21 cellular contexts compared by ENCODE assay signal in genomic region chr5:82408033-82408432, GRCh38.
A peak's percentile ranks its signal among the peaks of the same experiment; 100 is the strongest.
DNase-seq lines count a peak whose midpoint lies in the region; ATAC-seq and TF ChIP-seq lines count a peak whose summit lies in the region.
"Had no signal": no experiment of that assay in that cellular context is flagged by ENCODE, and none has a peak within 500 bp of the region (broad histone marks: within the 10 kb centered on the region; RNA-seq: fewer than 3 reads in every experiment).

No MANE protein-coding gene starts in this region.

- no peaks in the 10 kb centered on the region for H3K27me3 ChIP-seq in BLaER1
- no peaks in the 10 kb centered on the region for H3K27me3 ChIP-seq in brain microvascular endothelial cell (replicated peaks)
- H3K27me3 ChIP-seq in lower lobe of right lung (ENCODE audit: low read depth), result no peaks in the 10 kb centered on the region

- H3K9ac ChIP-seq in BLaER1, result no peak overlapping the region

- no peak overlapping the region for H3K27ac Mint-ChIP-seq in osteocyte (ENCODE audit: unreplicated experiment)
- H3K27ac Mint-ChIP-seq: CD4-positive, alpha-beta T cell had no signal

- no peaks in the 10 kb centered on the region for H3K27me3 Mint-ChIP-seq in osteocyte (ENCODE audit: unreplicated experiment)
- H3K27me3 Mint-ChIP-seq: CD4-positive, alpha-beta T cell had no signal

- H3K9me3 Mint-ChIP-seq in osteocyte (ENCODE audit: unreplicated experiment), result peaks cover 4% of the 10 kb centered on the region

- H3K4me1 ChIP-seq in BLaER1 (peaks cover 19% of the 10 kb centered on the region), lower lobe of right lung (peaks cover 19% of the 10 kb centered on the region)
- H3K4me1 ChIP-seq: Caco-2 had no signal

- H3K4me1 Mint-ChIP-seq in osteocyte (ENCODE audit: unreplicated experiment), result peaks cover 34% of the 10 kb centered on the region

- H4K20me1 ChIP-seq in BLaER1, result no peaks in the 10 kb centered on the region

- no peak overlapping the region for H3K4me3 Mint-ChIP-seq in osteocyte (ENCODE audit: unreplicated experiment)
- H3K4me3 Mint-ChIP-seq: CD4-positive, alpha-beta T cell had no signal

- DNase-seq in DMS79 (lab: John Stamatoyannopoulos, UW) (peak; percentile 20), brain microvascular endothelial cell (no peak), lower lobe of right lung (peak; percentile 51), osteocyte (ENCODE audit: extremely low spot score, unreplicated experiment) (no peak)
- DNase-seq: Caco-2; CD4-positive, alpha-beta T cell; DMS 273 treated with DMSO at 0.1 percent for 48 hours; GDM1; NCI-H1092; NCI-H1436; NCI-H2029; NCI-H2171 treated with DMSO at 0.1 percent for 48 hours; NCI-H526 treated with DMSO at 0.1 percent for 48 hours; PC-9; RPMI8226; SHP77 treated with DMSO at 0.1 percent for 48 hours; SW 1271 had no signal

- H3K27ac ChIP-seq in BLaER1 (no peak overlapping the region), brain microvascular endothelial cell (peak overlapping the region; percentile 99), lower lobe of right lung (no peak overlapping the region)
- H3K27ac ChIP-seq: SK-N-MC had no signal

- TF ChIP-seq CTCF in brain microvascular endothelial cell (IDR thresholded peaks at IDR 0.05; ENCODE audit: low read depth, low read length, missing control alignments) (no peak), lower lobe of right lung (IDR thresholded peaks at IDR 0.05) (no peak), osteocyte (IDR thresholded peaks at IDR 0.05) (no peak)

- ATAC-seq in lower lobe of right lung (peak; percentile 82 to 84), HG03139 (IDR thresholded peaks at IDR 0.05; ENCODE audit: unreplicated experiment) (no peak), HG02938 (IDR thresholded peaks at IDR 0.05; ENCODE audit: unreplicated experiment) (no peak)

- intact Hi-C loops in lower lobe of right lung (cut with DNase I), result no loop called here

- no peak overlapping the region for H3K4me3 ChIP-seq in BLaER1
- no peak overlapping the region for H3K4me3 ChIP-seq in brain microvascular endothelial cell (ENCODE audit: low read depth, low read length)
- no peak overlapping the region for H3K4me3 ChIP-seq in lower lobe of right lung
- H3K4me3 ChIP-seq: PC-9, SK-N-MC had no signal

- H3K4me2 ChIP-seq in BLaER1, result peak overlapping the region; percentile 31; the same call in 1 of the 2 replicates
- H3K4me2 ChIP-seq: PC-9 had no signal

- no peaks in the 10 kb centered on the region for H3K36me3 Mint-ChIP-seq in osteocyte (ENCODE audit: unreplicated experiment)

- H3K36me3 ChIP-seq in BLaER1, result no peaks in the 10 kb centered on the region
- H3K36me3 ChIP-seq in brain microvascular endothelial cell (replicated peaks), result no peaks in the 10 kb centered on the region
- H3K36me3 ChIP-seq in lower lobe of right lung, result no peaks in the 10 kb centered on the region

- H3K9me3 ChIP-seq in BLaER1 (peaks cover 11% of the 10 kb centered on the region), lower lobe of right lung (peaks cover 10% of the 10 kb centered on the region)

- in situ Hi-C loops in brain microvascular endothelial cell (cut with HindIII; ENCODE audit: low pct_ligation_motif_present, low sequenced_read_pairs), result no loop called here

Comparison
In these comparisons a context has a peak if more than half of its experiments do, and no peak if none do; other contexts are left out.
1. DNase-seq: peak in DMS79 (single experiment) and lower lobe of right lung (single experiment); none in brain microvascular endothelial cell (single experiment) and osteocyte (single experiment).
2. ATAC-seq: peak in lower lobe of right lung (2 of 2); none in HG03139 (single experiment) and HG02938 (single experiment).